In genomic region chr2:49938268-49938667, GRCh38 we compare ENCODE assay signal across 11 cellular contexts.
"Had no signal": no experiment of that assay in that cellular context is flagged by ENCODE, and none has a peak within 500 bp of the region (broad histone marks: within the 10 kb centered on the region; RNA-seq: fewer than 3 reads in every experiment).

No MANE protein-coding gene starts in this region.

- ATAC-seq: HCT116, HepG2, K562 had no signal

- H3K9ac ChIP-seq: GM23248 had no signal

- H2AFZ ChIP-seq: GM23248 had no signal

- H3K4me3 ChIP-seq: GM23248, HAP-1, K562 had no signal

- DNase-seq: GM23248, GOT3, H7, IMR-90, Kasumi-1, KG1 had no signal

- FAIRE-seq: HepG2, K562 had no signal

- H3K36me3 ChIP-seq: HAP-1 had no signal

- H3K9me3 ChIP-seq: HAP-1 had no signal

- H3K27ac ChIP-seq: GM23248, HL-60 had no signal

- H3K4me1 ChIP-seq: HAP-1 had no signal
